13 cellular contexts compared by ENCODE assay signal in genomic region chr10:27908231-27908630, GRCh38.
DNase-seq lines count a peak whose midpoint lies in the region; ATAC-seq, FAIRE-seq and TF ChIP-seq lines count a peak whose summit lies in the region.
"Had no signal": no experiment of that assay in that cellular context is flagged by ENCODE, and none has a peak within 500 bp of the region (broad histone marks: within the 10 kb centered on the region; RNA-seq: fewer than 3 reads in every experiment).

No MANE protein-coding gene starts in this region.

- in situ Hi-C loops in G401 (cut with HindIII; ENCODE audit: low sequenced_read_pairs): no loop called here

- TF ChIP-seq POLR2A in H54 (IDR thresholded peaks at IDR 0.05; ENCODE audit: low read depth, low read length): no peak

- no peak for FAIRE-seq in H54 (lab: Jason Lieb, UNC)
- FAIRE-seq: A549, GM12878, GM18507 had no signal

- peak; percentile 57 for DNase-seq in DMS53 (lab: John Stamatoyannopoulos, UW)
- DNase-seq in G401 (ENCODE audit: low spot score): peak; percentile 67
- peak; percentile 14 for DNase-seq in NCI-H146 (lab: John Stamatoyannopoulos, UW)
- DNase-seq in cerebellar cortex (ENCODE audit: low spot score): peak; percentile 62
- no peak for DNase-seq in H54 (ENCODE audit: insufficient read length, low spot score)
- no peak for DNase-seq in AG08396 (ENCODE audit: low spot score)
- DNase-seq: CD8-positive, alpha-beta T cell; COR-L47; GOT3 had no signal

- ATAC-seq in HG03139 (IDR thresholded peaks at IDR 0.05; ENCODE audit: unreplicated experiment): no peak
- ATAC-seq: A549; CD8-positive, alpha-beta T cell; GM12878 had no signal

Comparison
In these comparisons a context has a peak if more than half of its experiments do, and no peak if none do; other contexts are left out.
1. DNase-seq: peak in DMS53 (single experiment), G401 (single experiment), NCI-H146 (single experiment) and cerebellar cortex (single experiment); none in H54 (single experiment) and AG08396 (single experiment).